8 cellular contexts compared by ENCODE assay signal in genomic region chr2:160970052-160970846, GRCh38.
DNase-seq lines count a peak whose midpoint lies in the region; ATAC-seq and TF ChIP-seq lines count a peak whose summit lies in the region.

No MANE protein-coding gene starts in this region.

- TF ChIP-seq CTCF in LNCAP (IDR thresholded peaks at IDR 0.05) (peak; percentile 67), SU-DHL-6 (IDR thresholded peaks at IDR 0.05; ENCODE audit: insufficient read depth, low read length, poor library complexity, severe bottlenecking) (peak; percentile 15), gastroesophageal sphincter (IDR thresholded peaks at IDR 0.05) (peak; percentile 60 to 87 (median 86)), parathyroid adenoma (IDR thresholded peaks at IDR 0.05) (peak; percentile 85)

- H3K36me3 ChIP-seq in SU-DHL-6 (ENCODE audit: low read length) = no peaks in the 10 kb centered on the region
- no peaks in the 10 kb centered on the region for H3K36me3 ChIP-seq in gastroesophageal sphincter
- H3K36me3 ChIP-seq in parathyroid adenoma (ENCODE audit: control insufficient read depth, insufficient read depth, low read length) = no peaks in the 10 kb centered on the region

- peaks cover 0 to 9% (median 0%) of the 10 kb centered on the region in 3 donors for H3K4me1 ChIP-seq in gastroesophageal sphincter
- H3K4me1 ChIP-seq in parathyroid adenoma = peaks cover 3% of the 10 kb centered on the region

- H3K9me2 ChIP-seq in SU-DHL-6 (replicated peaks; ENCODE audit: insufficient read depth, low read length) = no peaks in the 10 kb centered on the region

- H4K20me1 ChIP-seq in SU-DHL-6 (ENCODE audit: low read depth, low read length) = no peaks in the 10 kb centered on the region

- no peak for TF ChIP-seq EP300 in gastroesophageal sphincter (IDR thresholded peaks at IDR 0.05)

- WGBS in gastroesophageal sphincter (ENCODE audit: low coverage in 1 of 2), 2 donors = 4% methylated on average over 2 to 3 of the region's 3 CpGs

- no peaks in the 10 kb centered on the region for H3K27me3 ChIP-seq in SU-DHL-6 (ENCODE audit: low read length)
- H3K27me3 ChIP-seq in gastroesophageal sphincter = no peaks in the 10 kb centered on the region
- H3K27me3 ChIP-seq in parathyroid adenoma (ENCODE audit: control insufficient read depth, insufficient read depth, low read length) = no peaks in the 10 kb centered on the region

- H3K9ac ChIP-seq in SU-DHL-6 (ENCODE audit: low read length) (no peak overlapping the region), parathyroid adenoma (no peak overlapping the region)

- no peak for TF ChIP-seq POLR2A in gastroesophageal sphincter (IDR thresholded peaks at IDR 0.05)

- H3K27ac ChIP-seq in SU-DHL-6 (ENCODE audit: low read depth, low read length) (no peak overlapping the region), gastroesophageal sphincter (peak overlapping the region in 3 of 4 donors; percentile 60 to 64 (median 63)), parathyroid adenoma (peak overlapping the region; percentile 46)

- H2AFZ ChIP-seq in SU-DHL-6 (ENCODE audit: low read depth, low read length, severe bottlenecking) (no peak overlapping the region), parathyroid adenoma (peak overlapping the region; percentile 65)

- H3K4me2 ChIP-seq in SU-DHL-6 (ENCODE audit: low read depth, low read length, poor library complexity, severe bottlenecking) = no peak overlapping the region
- peak overlapping the region; percentile 38 for H3K4me2 ChIP-seq in parathyroid adenoma (ENCODE audit: low read length)

- ATAC-seq in gastroesophageal sphincter = peak; percentile 57

- H3K9me3 ChIP-seq in SU-DHL-6 (ENCODE audit: insufficient read depth, low read length) (no peaks in the 10 kb centered on the region), gastroesophageal sphincter (no peaks in the 10 kb centered on the region), parathyroid adenoma (ENCODE audit: control insufficient read depth, low read length) (no peaks in the 10 kb centered on the region)

- H3K79me2 ChIP-seq in SU-DHL-6 (ENCODE audit: insufficient read depth, low read length) (no peaks in the 10 kb centered on the region), parathyroid adenoma (no peaks in the 10 kb centered on the region)

- H3K4me3 ChIP-seq in SU-DHL-6 (ENCODE audit: insufficient read depth, low read length, poor library complexity, severe bottlenecking) = no peak overlapping the region
- peak overlapping the region; percentile 27 to 30 for H3K4me3 ChIP-seq in gastroesophageal sphincter
- peak overlapping the region; percentile 43 for H3K4me3 ChIP-seq in parathyroid adenoma (ENCODE audit: low read depth, low read length)

- peak; percentile 88 for DNase-seq in EH (ENCODE audit: low read depth)
- DNase-seq in effector CD8-positive, alpha-beta T cell (lab: John Stamatoyannopoulos, UW) = no peak
- no peak for DNase-seq in cerebellar nuclear complex (lab: John Stamatoyannopoulos, UW)
- DNase-seq in activated effector memory CD4-positive, alpha-beta T cell treated with Interleukin-2 at 50 U/mL for 16 hours = no peak

- H3F3A ChIP-seq in SU-DHL-6 (ENCODE audit: insufficient read depth) = no peaks in the 10 kb centered on the region

Comparison
In these comparisons a context has a peak if more than half of its experiments do, and no peak if none do; other contexts are left out.
1. CTCF ChIP-seq: peak in every context shown above with its lines; median percentile 86 in gastroesophageal sphincter; 85 in parathyroid adenoma; 67 in LNCAP; 15 in SU-DHL-6.